ENCODE assay signal across 1 cellular context in genomic region chr22:39316440-39317083, GRCh38.
A peak's percentile ranks its signal among the peaks of the same experiment; 100 is the strongest.
TF ChIP-seq lines count a peak whose summit lies in the region.

No MANE protein-coding gene starts in this region.

TF ChIP-seq in HEK293, 187 proteins besides CTCF, POLR2A, EP300 and RAD21 (continued from another document):
- no peak for TF ChIP-seq ZNF777 (tag by site-specific recombination; IDR thresholded peaks at IDR 0.05; ENCODE audit: borderline replicate concordance)
- no peak for TF ChIP-seq ZBTB11 (tag by site-specific recombination; conservative IDR thresholded peaks at IDR 0.05; ENCODE audit: low read depth)
- peak; percentile 48 for TF ChIP-seq FEZF1 (tag by site-specific recombination; IDR thresholded peaks at IDR 0.05)
- no peak for TF ChIP-seq ZNF610 (tag by site-specific recombination; IDR thresholded peaks at IDR 0.05; ENCODE audit: borderline replicate concordance)
- TF ChIP-seq SCRT1 (tag by site-specific recombination; IDR thresholded peaks at IDR 0.05; ENCODE audit: borderline replicate concordance), result peak; percentile 99
- 0 out of 2 replicates have a peak, but pooled peaks have one; percentile 25 for TF ChIP-seq KLF7 (tag by site-specific recombination; IDR thresholded peaks at IDR 0.05; ENCODE audit: borderline replicate concordance)
- no peak for TF ChIP-seq ZNF114 (tag by site-specific recombination; IDR thresholded peaks at IDR 0.05)
- peak; percentile 78; the same call in 1 of the 2 replicates for TF ChIP-seq ZNF639 (tag by site-specific recombination; IDR thresholded peaks at IDR 0.05)
- TF ChIP-seq ZNF366 (tag by site-specific recombination; conservative IDR thresholded peaks at IDR 0.05), result peak; percentile 75
- peak; percentile 77 for TF ChIP-seq ZBTB48 (tag by site-specific recombination; IDR thresholded peaks at IDR 0.05)
- TF ChIP-seq ZBTB8A (tag by site-specific recombination; IDR thresholded peaks at IDR 0.05), result 0 out of 2 replicates have a peak, but pooled peaks have one; percentile 23
- 0 out of 2 replicates have a peak, but pooled peaks have one; percentile 28 for TF ChIP-seq ZNF600 (tag by site-specific recombination; IDR thresholded peaks at IDR 0.05)
- TF ChIP-seq ZNF398 (tag by site-specific recombination; IDR thresholded peaks at IDR 0.05), result no peak
- TF ChIP-seq ZXDB (tag by site-specific recombination; IDR thresholded peaks at IDR 0.05), result peak; percentile 38; the same call in 1 of the 2 replicates
- TF ChIP-seq ZNF654 (tag by site-specific recombination; IDR thresholded peaks at IDR 0.05; ENCODE audit: low read depth), result peak; percentile 76
- TF ChIP-seq ZNF391 (tag by site-specific recombination; IDR thresholded peaks at IDR 0.05; ENCODE audit: borderline replicate concordance, low read depth), result 0 out of 2 replicates have a peak, but pooled peaks have one; percentile 20
- TF ChIP-seq KLF10 (tag by site-specific recombination; IDR thresholded peaks at IDR 0.05), result 0 out of 2 replicates have a peak, but pooled peaks have one; percentile 14
- TF ChIP-seq ZNF792 (tag by site-specific recombination; IDR thresholded peaks at IDR 0.05), result no peak
- peak; percentile 55 for TF ChIP-seq ZNF335 (tag by site-specific recombination; conservative IDR thresholded peaks at IDR 0.05)
- TF ChIP-seq ZNF658 (tag by site-specific recombination; IDR thresholded peaks at IDR 0.05), result no peak
- TF ChIP-seq, protein P1, sequence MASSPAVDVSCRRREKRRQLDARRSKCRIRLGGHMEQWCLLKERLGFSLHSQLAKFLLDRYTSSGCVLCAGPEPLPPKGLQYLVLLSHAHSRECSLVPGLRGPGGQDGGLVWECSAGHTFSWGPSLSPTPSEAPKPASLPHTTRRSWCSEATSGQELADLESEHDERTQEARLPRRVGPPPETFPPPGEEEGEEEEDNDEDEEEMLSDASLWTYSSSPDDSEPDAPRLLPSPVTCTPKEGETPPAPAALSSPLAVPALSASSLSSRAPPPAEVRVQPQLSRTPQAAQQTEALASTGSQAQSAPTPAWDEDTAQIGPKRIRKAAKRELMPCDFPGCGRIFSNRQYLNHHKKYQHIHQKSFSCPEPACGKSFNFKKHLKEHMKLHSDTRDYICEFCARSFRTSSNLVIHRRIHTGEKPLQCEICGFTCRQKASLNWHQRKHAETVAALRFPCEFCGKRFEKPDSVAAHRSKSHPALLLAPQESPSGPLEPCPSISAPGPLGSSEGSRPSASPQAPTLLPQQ (tag by site-specific recombination; IDR thresholded peaks at IDR 0.05), result peak; percentile 99
- peak; percentile 49 for TF ChIP-seq ZBTB7A (tag by site-specific recombination; IDR thresholded peaks at IDR 0.05; ENCODE audit: low read depth)
- no peak for TF ChIP-seq HOXC10 (CRISPR knock-in tag; IDR thresholded peaks at IDR 0.05)
- TF ChIP-seq ZNF626 (tag by site-specific recombination; IDR thresholded peaks at IDR 0.05), result no peak
- TF ChIP-seq, protein P2, sequence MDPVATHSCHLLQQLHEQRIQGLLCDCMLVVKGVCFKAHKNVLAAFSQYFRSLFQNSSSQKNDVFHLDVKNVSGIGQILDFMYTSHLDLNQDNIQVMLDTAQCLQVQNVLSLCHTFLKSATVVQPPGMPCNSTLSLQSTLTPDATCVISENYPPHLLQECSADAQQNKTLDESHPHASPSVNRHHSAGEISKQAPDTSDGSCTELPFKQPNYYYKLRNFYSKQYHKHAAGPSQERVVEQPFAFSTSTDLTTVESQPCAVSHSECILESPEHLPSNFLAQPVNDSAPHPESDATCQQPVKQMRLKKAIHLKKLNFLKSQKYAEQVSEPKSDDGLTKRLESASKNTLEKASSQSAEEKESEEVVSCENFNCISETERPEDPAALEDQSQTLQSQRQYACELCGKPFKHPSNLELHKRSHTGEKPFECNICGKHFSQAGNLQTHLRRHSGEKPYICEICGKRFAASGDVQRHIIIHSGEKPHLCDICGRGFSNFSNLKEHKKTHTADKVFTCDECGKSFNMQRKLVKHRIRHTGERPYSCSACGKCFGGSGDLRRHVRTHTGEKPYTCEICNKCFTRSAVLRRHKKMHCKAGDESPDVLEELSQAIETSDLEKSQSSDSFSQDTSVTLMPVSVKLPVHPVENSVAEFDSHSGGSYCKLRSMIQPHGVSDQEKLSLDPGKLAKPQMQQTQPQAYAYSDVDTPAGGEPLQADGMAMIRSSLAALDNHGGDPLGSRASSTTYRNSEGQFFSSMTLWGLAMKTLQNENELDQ (tag by site-specific recombination; IDR thresholded peaks at IDR 0.05; ENCODE audit: low read depth), result no peak
TF ChIP-seq in HEK293: peak in this region for 48.
